Comparison of ENCODE assay signal across 30 cellular contexts in the genomic region with DNA sequence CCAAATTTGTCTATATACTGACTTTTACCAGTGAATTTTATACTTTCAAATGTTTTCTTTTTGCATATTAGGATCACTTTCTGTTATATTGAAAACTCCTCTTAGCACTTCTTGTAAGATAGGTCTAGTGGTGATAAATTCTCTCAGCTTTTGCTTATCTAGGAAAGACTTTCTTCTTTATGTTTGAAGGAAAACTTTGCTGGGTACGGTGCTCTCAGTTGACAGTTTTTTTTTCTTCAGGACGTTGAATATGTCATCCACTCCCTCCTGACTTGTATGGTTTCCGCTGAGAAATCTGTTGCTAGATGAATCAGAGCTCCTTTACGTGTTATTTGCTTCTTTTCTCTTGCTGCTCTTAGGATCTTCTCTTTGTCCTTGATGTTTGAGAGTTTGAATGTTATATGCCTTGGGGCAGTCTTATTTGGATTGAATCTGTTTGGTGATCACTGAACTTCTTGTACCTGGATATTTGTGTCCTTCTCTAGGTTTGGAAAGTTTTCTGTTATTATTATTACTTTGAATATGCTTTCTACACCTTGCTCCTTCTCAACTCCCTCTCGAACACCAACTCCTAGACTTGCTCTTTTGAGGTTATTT. TPM values are rescaled to one million over a fixed set of nuclear protein-coding genes. Genes with fewer than 3 reads are reported as not detected.
"Had no signal": no experiment of that assay in that cellular context is flagged by ENCODE, and none has a peak within 500 bp of the region (broad histone marks: within the 10 kb centered on the region; RNA-seq: fewer than 3 reads in every experiment).

No MANE protein-coding gene starts in this region.

- H3K36me3 Mint-ChIP-seq: activated CD8-positive, alpha-beta memory T cell treated with anti-CD3 and anti-CD28 coated beads, Interleukin-2, amount 10 ng/mL, durations not matched to agents 7 days and 5 days; activated naive CD4-positive, alpha-beta T cell treated with anti-CD3 and anti-CD28 coated beads, Interleukin-2, amount 50 U/mL, for 24 hours; activated naive CD8-positive, alpha-beta T cell treated with anti-CD3 and anti-CD28 coated beads, Interleukin-2, amount 10 ng/mL, durations not matched to agents 7 days and 5 days; T-cell had no signal

- H3K4me3 Mint-ChIP-seq: activated B cell treated with CpG ODN at 0.5 μM for 24 hours; activated CD4-positive, alpha-beta memory T cell treated with anti-CD3 and anti-CD28 coated beads, Interleukin-2, amount 10 ng/mL, durations not matched to agents 7 days and 5 days; activated CD8-positive, alpha-beta memory T cell treated with anti-CD3 and anti-CD28 coated beads, Interleukin-2, amount 10 ng/mL, durations not matched to agents 7 days and 5 days; activated naive CD4-positive, alpha-beta T cell treated with anti-CD3 and anti-CD28 coated beads, Interleukin-2, amount 50 U/mL, for 24 hours; activated naive CD8-positive, alpha-beta T cell treated with anti-CD3 and anti-CD28 coated beads, Interleukin-2, amount 10 ng/mL, durations not matched to agents 7 days and 5 days; activated T-cell treated with anti-CD3 and anti-CD28 coated beads, Interleukin-2, amount 50 U/mL, for 72 hours; activated T-helper 17 cell treated with anti-CD3 and anti-CD28 coated beads, Interleukin-2, amount 50 U/mL, for 72 hours; T-cell; T-helper 17 cell had no signal

- H3K4me1 Mint-ChIP-seq: activated CD4-positive, alpha-beta memory T cell treated with anti-CD3 and anti-CD28 coated beads, Interleukin-2, amount 10 ng/mL, durations not matched to agents 7 days and 5 days; activated naive CD4-positive, alpha-beta T cell treated with anti-CD3 and anti-CD28 coated beads, Interleukin-2, amount 50 U/mL, for 24 hours; activated naive CD8-positive, alpha-beta T cell treated with anti-CD3 and anti-CD28 coated beads, Interleukin-2, amount 10 ng/mL, durations not matched to agents 7 days and 5 days; activated T-helper 17 cell treated with anti-CD3 and anti-CD28 coated beads, Interleukin-2, amount 50 U/mL, for 72 hours; T-cell; T-helper 17 cell had no signal

- H3K27ac ChIP-seq: ascending aorta, breast epithelium, coronary artery, Peyer's patch, RWPE1, VCaP had no signal

- H3K4me1 ChIP-seq: ascending aorta, breast epithelium, Peyer's patch had no signal

- DNase-seq: activated B cell treated with CpG ODN at 0.5 μM for 24 hours; activated CD4-positive, alpha-beta memory T cell treated with anti-CD3 and anti-CD28 coated beads, Interleukin-2, amount 10 ng/mL, durations not matched to agents 7 days and 5 days; activated CD4-positive, alpha-beta T cell treated with anti-CD3 and anti-CD28 coated beads for 1 hour; activated CD4-positive, alpha-beta T cell treated with anti-CD3 and anti-CD28 coated beads for 48 hours; activated CD8-positive, alpha-beta memory T cell treated with anti-CD3 and anti-CD28 coated beads for 24 hours; activated CD8-positive, alpha-beta memory T cell treated with anti-CD3 and anti-CD28 coated beads, Interleukin-2, amount 10 ng/mL, durations not matched to agents 7 days and 5 days; activated CD8-positive, alpha-beta memory T cell treated with anti-CD3 and anti-CD28 coated beads, Interleukin-2, amount 50 U/mL, for 48 hours; activated effector memory CD4-positive, alpha-beta T cell treated with anti-CD3 and anti-CD28 coated beads, Interleukin-2, amount 50 U/mL, for 16 hours; activated naive CD8-positive, alpha-beta T cell treated with anti-CD3 and anti-CD28 coated beads, Interleukin-2, amount 10 ng/mL, durations not matched to agents 7 days and 5 days; activated T-cell treated with anti-CD3 and anti-CD28 coated beads, Interleukin-2, amount 50 U/mL, for 1 hour; activated T-cell treated with anti-CD3 and anti-CD28 coated beads, Interleukin-2, amount 50 U/mL, for 72 hours; MG63; NCI-H1048; NCI-H1436 treated with DMSO at 0.1 percent for 48 hours; NCI-H524 treated with DMSO at 0.1 percent for 48 hours; Peyer's patch; SIG-M5; T-cell; T-helper 17 cell had no signal

- H3K9me3 Mint-ChIP-seq: activated B cell treated with CpG ODN at 0.5 μM for 24 hours; activated CD4-positive, alpha-beta memory T cell treated with anti-CD3 and anti-CD28 coated beads, Interleukin-2, amount 10 ng/mL, durations not matched to agents 7 days and 5 days; activated naive CD4-positive, alpha-beta T cell treated with anti-CD3 and anti-CD28 coated beads, Interleukin-2, amount 50 U/mL, for 24 hours; activated naive CD8-positive, alpha-beta T cell treated with anti-CD3 and anti-CD28 coated beads, Interleukin-2, amount 10 ng/mL, durations not matched to agents 7 days and 5 days; activated T-helper 17 cell treated with anti-CD3 and anti-CD28 coated beads, Interleukin-2, amount 50 U/mL, for 72 hours had no signal

- H3K27ac Mint-ChIP-seq: activated B cell treated with CpG ODN at 0.5 μM for 24 hours; activated CD4-positive, alpha-beta memory T cell treated with anti-CD3 and anti-CD28 coated beads, Interleukin-2, amount 10 ng/mL, durations not matched to agents 7 days and 5 days; activated CD8-positive, alpha-beta memory T cell treated with anti-CD3 and anti-CD28 coated beads, Interleukin-2, amount 10 ng/mL, durations not matched to agents 7 days and 5 days; activated naive CD4-positive, alpha-beta T cell treated with anti-CD3 and anti-CD28 coated beads, Interleukin-2, amount 50 U/mL, for 24 hours; activated naive CD8-positive, alpha-beta T cell treated with anti-CD3 and anti-CD28 coated beads, Interleukin-2, amount 10 ng/mL, durations not matched to agents 7 days and 5 days; activated T-cell treated with anti-CD3 and anti-CD28 coated beads, Interleukin-2, amount 50 U/mL, for 72 hours; activated T-helper 17 cell treated with anti-CD3 and anti-CD28 coated beads, Interleukin-2, amount 50 U/mL, for 72 hours; T-cell; T-helper 17 cell had no signal

- H3K4me3 ChIP-seq: ascending aorta, breast epithelium, coronary artery, MG63, Peyer's patch had no signal

- H3K36me3 ChIP-seq: ascending aorta, breast epithelium, MG63, Peyer's patch had no signal

- H3K9me3 ChIP-seq: MG63, Peyer's patch had no signal

- ATAC-seq: activated T-cell treated with anti-CD3 and anti-CD28 coated beads, Interleukin-2, amount 50 U/mL, for 72 hours; activated T-helper 17 cell treated with anti-CD3 and anti-CD28 coated beads, Interleukin-2, amount 50 U/mL, for 72 hours; Right ventricle myocardium inferior; T-cell had no signal

- H3K27me3 ChIP-seq: ascending aorta, breast epithelium, MG63, Peyer's patch had no signal

RNA-seq across cellular contexts. Expression of a gene that starts 44.0 kb away (rescaled TPM):
- total RNA-seq: activated B cell treated with CpG ODN at 0.5 μM for 24 hours; activated CD4-positive, alpha-beta memory T cell treated with anti-CD3 and anti-CD28 coated beads, Interleukin-2, amount 10 ng/mL, durations not matched to agents 7 days and 5 days; activated CD8-positive, alpha-beta memory T cell treated with anti-CD3 and anti-CD28 coated beads, Interleukin-2, amount 10 ng/mL, durations not matched to agents 7 days and 5 days; activated naive CD8-positive, alpha-beta T cell treated with anti-CD3 and anti-CD28 coated beads, Interleukin-2, amount 10 ng/mL, durations not matched to agents 7 days and 5 days; activated T-cell treated with anti-CD3 and anti-CD28 coated beads, Interleukin-2, amount 50 U/mL, for 72 hours; activated T-helper 17 cell treated with anti-CD3 and anti-CD28 coated beads, Interleukin-2, amount 50 U/mL, for 72 hours; ascending aorta; breast epithelium; cardiac septum; NCI-H460; Peyer's patch; Right ventricle myocardium inferior; SK-MEL-5; T-cell; T-helper 17 cell had no signal
